Comparison of ENCODE assay signal across 29 cellular contexts in genomic region chr10:4786043-4786839, GRCh38. TPM values are rescaled to one million over a fixed set of nuclear protein-coding genes. Genes with fewer than 3 reads are reported as not detected.
"Had no signal": no experiment of that assay in that cellular context is flagged by ENCODE, and none has a peak within 500 bp of the region (broad histone marks: within the 10 kb centered on the region; RNA-seq: fewer than 3 reads in every experiment).

No MANE protein-coding gene starts in this region.

- H3K27me3 Mint-ChIP-seq: type B pancreatic cell had no signal

- H3K36me3 Mint-ChIP-seq: immature natural killer cell; mesothelial cell of epicardium; naive B cell; stimulated activated memory B cell treated with anti-CD40 and anti-IgM and Interleukin-4, amounts not matched to agents 10 μg/mL and 1 μg/mL and 100 μg/mL, for 72 hours; type B pancreatic cell had no signal

- H3K4me3 Mint-ChIP-seq: immature natural killer cell; mesothelial cell of epicardium; naive B cell; nephron; stimulated activated memory B cell treated with anti-CD40 and anti-IgM and Interleukin-4, amounts not matched to agents 10 μg/mL and 1 μg/mL and 100 μg/mL, for 72 hours; type B pancreatic cell had no signal

- DNase-seq: dermis blood vessel endothelial cell; effector memory CD4-positive, alpha-beta T cell; erythroblast; hypothalamus; immature natural killer cell; islet precursor cell; mesenchymal stem cell; mucosa of descending colon; naive B cell; nucleus accumbens; ovary; posterior cingulate gyrus; psoas muscle; right cardiac atrium; spleen; stimulated activated CD4-positive, alpha-beta T cell treated with anti-CD3 and anti-CD28 coated beads, Interleukin-4, amount 100 ng/mL, for 4 hours; stimulated activated naive CD8-positive, alpha-beta T cell treated with anti-CD3 and anti-CD28 coated beads, Interleukin-15, Interleukin-2, amounts not matched to agents 100 U/mL and 50 U/mL, for 24 hours; substantia nigra; testis; tibial artery had no signal

- H3K9me3 Mint-ChIP-seq: immature natural killer cell; naive B cell; nephron; stimulated activated memory B cell treated with anti-CD40 and anti-IgM and Interleukin-4, amounts not matched to agents 10 μg/mL and 1 μg/mL and 100 μg/mL, for 72 hours; type B pancreatic cell had no signal

- H3K27ac ChIP-seq: coronary artery, ovary, psoas muscle, skin epidermis, spleen, testis, tibial artery had no signal

- H3K27me3 ChIP-seq: ovary, testis had no signal

- H3K4me3 ChIP-seq: coronary artery, mucosa of descending colon, ovary, psoas muscle, skin epidermis, spleen, testis, tibial artery had no signal

- H3K4me1 Mint-ChIP-seq: immature natural killer cell; naive B cell; stimulated activated memory B cell treated with anti-CD40 and anti-IgM and Interleukin-4, amounts not matched to agents 10 μg/mL and 1 μg/mL and 100 μg/mL, for 72 hours had no signal

- H3K4me1 ChIP-seq: spleen, testis, tibial artery had no signal

- H3K27ac Mint-ChIP-seq: immature natural killer cell; mesothelial cell of epicardium; naive B cell; nephron; stimulated activated memory B cell treated with anti-CD40 and anti-IgM and Interleukin-4, amounts not matched to agents 10 μg/mL and 1 μg/mL and 100 μg/mL, for 72 hours; type B pancreatic cell had no signal

- H3K36me3 ChIP-seq: ovary, spleen, tibial artery had no signal

- H3K9me3 ChIP-seq: mucosa of descending colon, ovary, psoas muscle, spleen, testis, tibial artery had no signal

- FAIRE-seq: endothelial cell of umbilical vein, frontal cortex, urothelium cell line had no signal

RNA-seq across cellular contexts. Expression of gene AKR1E2, which starts 39.8 kb away (rescaled TPM):
- polyA plus RNA-seq: immature natural killer cell had no signal
